ENCODE assay signal across 17 cellular contexts in the genomic region with DNA sequence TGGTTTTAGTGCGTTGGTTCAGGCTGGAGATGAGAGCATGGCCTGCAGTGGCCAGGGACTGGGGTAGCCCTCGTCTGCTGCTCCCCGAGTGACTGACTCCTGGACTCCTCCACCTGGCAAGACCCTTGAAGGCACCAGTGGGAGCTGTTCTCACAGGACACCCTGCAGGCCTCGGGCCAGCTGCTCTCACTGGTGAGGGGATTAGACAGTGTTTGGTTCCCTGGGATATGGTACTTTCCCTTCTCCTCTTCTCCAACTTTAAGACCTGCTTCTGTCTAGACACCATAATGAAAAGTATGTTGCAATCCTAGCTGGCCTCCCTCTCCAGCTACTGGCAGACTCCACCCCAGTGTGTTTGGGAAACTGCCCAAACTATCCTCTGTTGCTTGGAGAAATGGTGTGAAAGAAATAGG.
DNase-seq lines count a peak whose midpoint lies in the region; ATAC-seq, FAIRE-seq and TF ChIP-seq lines count a peak whose summit lies in the region.
"Had no signal": no experiment of that assay in that cellular context is flagged by ENCODE, and none has a peak within 500 bp of the region (broad histone marks: within the 10 kb centered on the region; RNA-seq: fewer than 3 reads in every experiment).

No MANE protein-coding gene starts in this region.

- 61% methylated on average over 4 of the region's 4 CpGs for WGBS in mammary epithelial cell (ENCODE audit: low coverage, missing lambda C conversion rate)

- POLR2A ChIA-PET in MCF 10A (lab: Yijun Ruan, JAX): no interaction called here

- TF ChIP-seq CTCF in mammary epithelial cell (conservative IDR thresholded peaks at IDR 0.05 in 1 of 2, IDR thresholded peaks at IDR 0.05 in 1 of 2; ENCODE audit: extremely low read depth in 1 of 2, insufficient read depth in 1 of 2, low read depth in 1 of 2, low read length in 2 of 2) (no peak), MCF 10A (IDR thresholded peaks at IDR 0.05; ENCODE audit: unreplicated experiment) (no peak), bronchial epithelial cell (IDR thresholded peaks at IDR 0.05; ENCODE audit: insufficient read depth, low read length, severe bottlenecking) (no peak)

- peak; percentile 87 for ATAC-seq in left lobe of liver
- no peak for ATAC-seq in stimulated activated naive CD8-positive, alpha-beta T cell treated with anti-CD3 and anti-CD28 coated beads, Interleukin-15, amount 100 ng/mL, for 72 hours
- ATAC-seq: A549 had no signal

- intact Hi-C loops in mammary epithelial cell (cut with micrococcal nuclease) (no loop called here), MCF 10A (cut with micrococcal nuclease) (no loop called here), posterior cingulate gyrus (cut with DNase I) (no loop called here)

- no peaks in the 10 kb centered on the region for H3K36me3 ChIP-seq in mammary epithelial cell (ENCODE audit: insufficient read depth, low read length)
- no peaks in the 10 kb centered on the region for H3K36me3 ChIP-seq in bronchial epithelial cell (ENCODE audit: control insufficient read depth, insufficient read depth, low read length)
- H3K36me3 ChIP-seq: tibial nerve had no signal

- no peak overlapping the region for H3K27ac ChIP-seq in mammary epithelial cell (ENCODE audit: insufficient read depth, low read depth, low read length)
- H3K27ac ChIP-seq: A549, dorsolateral prefrontal cortex, tibial nerve had no signal

- no peak overlapping the region for H3K9ac ChIP-seq in mammary epithelial cell (ENCODE audit: insufficient read depth, low read length)

- H3K27me3 ChIP-seq in mammary epithelial cell (ENCODE audit: insufficient read depth, low read length) (no peaks in the 10 kb centered on the region), bronchial epithelial cell (ENCODE audit: control insufficient read depth, insufficient read depth, low read length) (no peaks in the 10 kb centered on the region)
- H3K27me3 ChIP-seq: tibial nerve had no signal

- no peaks in the 10 kb centered on the region for H3K79me2 ChIP-seq in mammary epithelial cell (ENCODE audit: insufficient read depth, low read length)

- H3K27ac Mint-ChIP-seq in MCF 10A (ENCODE audit: low read depth, unreplicated experiment): no peak overlapping the region
- H3K27ac Mint-ChIP-seq in stimulated activated naive CD8-positive, alpha-beta T cell treated with anti-CD3 and anti-CD28 coated beads, Interleukin-15, amount 100 ng/mL, for 72 hours: no peak overlapping the region
- H3K27ac Mint-ChIP-seq: activated CD4-positive, alpha-beta memory T cell treated with anti-CD3 and anti-CD28 coated beads for 36 hours; mesothelial cell of epicardium had no signal

- no peak overlapping the region for H3K4me3 ChIP-seq in mammary epithelial cell (replicated peaks in 1 of 3; ENCODE audit: insufficient read depth in 1 of 3, low read depth in 2 of 3, low read length in 3 of 3)
- H3K4me3 ChIP-seq in bronchial epithelial cell (ENCODE audit: low read depth, low read length): no peak overlapping the region
- H3K4me3 ChIP-seq: A549, dorsolateral prefrontal cortex, tibial nerve had no signal

- no peaks in the 10 kb centered on the region for H3K9me3 ChIP-seq in mammary epithelial cell (replicated peaks; ENCODE audit: insufficient read depth, low read length)
- H3K9me3 ChIP-seq: A549, tibial nerve had no signal

- CTCF ChIA-PET in mammary epithelial cell (lab: Charles Lee; ENCODE audit: low non-redundant PET): no interaction called here
- CTCF ChIA-PET in MCF 10A (lab: Yijun Ruan, JAX): interaction anchor here (0.5 to 0.6 kb wide), 2 partner anchors 37 to 74 kb away, joined by 3 to 5 read pairs; no protein-coding TSS in a partner anchor

- H4K20me1 ChIP-seq in mammary epithelial cell (ENCODE audit: insufficient read depth, low read length): no peaks in the 10 kb centered on the region

- DNase-seq in mammary epithelial cell (no peak), MCF 10A (ENCODE audit: unreplicated experiment) (no peak), bronchial epithelial cell (ENCODE audit: low read depth) (peak; percentile 22), left lobe of liver (ENCODE audit: low spot score) (no peak), ureter (ENCODE audit: low spot score) (peak; percentile 57), posterior cingulate gyrus (no peak), NOMO-1 (lab: John Stamatoyannopoulos, UW; ENCODE audit: unreplicated experiment in 2 of 2) (no peak)
- no peak for DNase-seq in stimulated activated naive CD8-positive, alpha-beta T cell treated with anti-CD3 and anti-CD28 coated beads, Interleukin-15, amount 100 ng/mL, for 72 hours
- DNase-seq: activated CD4-positive, alpha-beta memory T cell treated with anti-CD3 and anti-CD28 coated beads for 36 hours; activated naive CD4-positive, alpha-beta T cell treated with anti-CD3 and anti-CD28 coated beads, Interleukin-2, amount 50 U/mL, for 16 hours; DND-41; Karpas-422; NCI-H510A treated with DMSO at 0.1 percent for 48 hours had no signal

- H3K9me3 Mint-ChIP-seq in MCF 10A (ENCODE audit: unreplicated experiment): no peaks in the 10 kb centered on the region
- H3K9me3 Mint-ChIP-seq in stimulated activated naive CD8-positive, alpha-beta T cell treated with anti-CD3 and anti-CD28 coated beads, Interleukin-15, amount 100 ng/mL, for 72 hours: peaks cover 0 to 4% of the 10 kb centered on the region in 2 donors
- H3K9me3 Mint-ChIP-seq: activated CD4-positive, alpha-beta memory T cell treated with anti-CD3 and anti-CD28 coated beads for 36 hours; mesothelial cell of epicardium had no signal

- peaks cover 21% of the 10 kb centered on the region for H3K4me1 ChIP-seq in mammary epithelial cell (ENCODE audit: insufficient read depth, low read length)
- H3K4me1 ChIP-seq: A549 had no signal

- FAIRE-seq in bronchial epithelial cell (lab: Jason Lieb, UNC): no peak
- FAIRE-seq: A549 had no signal

- H3K4me3 Mint-ChIP-seq in MCF 10A (ENCODE audit: unreplicated experiment): no peak overlapping the region
- no peak overlapping the region for H3K4me3 Mint-ChIP-seq in stimulated activated naive CD8-positive, alpha-beta T cell treated with anti-CD3 and anti-CD28 coated beads, Interleukin-15, amount 100 ng/mL, for 72 hours
- H3K4me3 Mint-ChIP-seq: activated CD4-positive, alpha-beta memory T cell treated with anti-CD3 and anti-CD28 coated beads for 36 hours; mesothelial cell of epicardium had no signal

- H2AFZ ChIP-seq in mammary epithelial cell (ENCODE audit: low read depth, low read length): peak overlapping the region; percentile 26

- in situ Hi-C loops in mammary epithelial cell (cut with MboI; ENCODE audit: low sequenced_read_pairs in 2 of 2): no loop called here

- no peaks in the 10 kb centered on the region for H3K4me1 Mint-ChIP-seq in MCF 10A (ENCODE audit: insufficient read depth, unreplicated experiment)
- no peaks in the 10 kb centered on the region for H3K4me1 Mint-ChIP-seq in stimulated activated naive CD8-positive, alpha-beta T cell treated with anti-CD3 and anti-CD28 coated beads, Interleukin-15, amount 100 ng/mL, for 72 hours

- dilution Hi-C loops in mammary epithelial cell (cut with HindIII; ENCODE audit: low sequenced_read_pairs): no loop called here

- peaks cover 11% of the 10 kb centered on the region for H3K27me3 Mint-ChIP-seq in MCF 10A (ENCODE audit: insufficient read depth, unreplicated experiment)
- H3K27me3 Mint-ChIP-seq in stimulated activated naive CD8-positive, alpha-beta T cell treated with anti-CD3 and anti-CD28 coated beads, Interleukin-15, amount 100 ng/mL, for 72 hours: no peaks in the 10 kb centered on the region

- BruUV-seq in mammary epithelial cell (replicated peaks; lab: Mats Ljungman, UMichigan) (no TSS peak), MCF 10A (replicated peaks; lab: Mats Ljungman, UMichigan) (no TSS peak)

- H3K36me3 Mint-ChIP-seq in MCF 10A (ENCODE audit: insufficient read depth, unreplicated experiment): no peaks in the 10 kb centered on the region
- H3K36me3 Mint-ChIP-seq: activated CD4-positive, alpha-beta memory T cell treated with anti-CD3 and anti-CD28 coated beads for 36 hours; mesothelial cell of epicardium had no signal

- H3K4me2 ChIP-seq in mammary epithelial cell (ENCODE audit: insufficient read depth, low read depth, low read length): no peak overlapping the region
- H3K4me2 ChIP-seq: A549 had no signal

Comparison
In these comparisons a context has a peak if more than half of its experiments do, and no peak if none do; other contexts are left out.
1. DNase-seq: peak in bronchial epithelial cell (single experiment) and ureter (single experiment); none in mammary epithelial cell (single experiment), MCF 10A (single experiment), left lobe of liver (single experiment), posterior cingulate gyrus (0 of 10), NOMO-1 (0 of 2) and stimulated activated naive CD8-positive, alpha-beta T cell treated with anti-CD3 and anti-CD28 coated beads, Interleukin-15, amount 100 ng/mL, for 72 hours (0 of 2).